24 cellular contexts compared by ENCODE assay signal in genomic region chr17:17573912-17574311, GRCh38.
"Had no signal": no experiment of that assay in that cellular context is flagged by ENCODE, and none has a peak within 500 bp of the region (broad histone marks: within the 10 kb centered on the region; RNA-seq: fewer than 3 reads in every experiment).

No MANE protein-coding gene starts in this region.

- H3K9me3 ChIP-seq: breast epithelium, left lung, right lobe of liver, stomach had no signal

- H3K4me3 ChIP-seq: breast epithelium, left lung, right lobe of liver, stomach had no signal

- H2AFZ ChIP-seq: parathyroid adenoma had no signal

- H3K27ac ChIP-seq: left lung, parathyroid adenoma, right lobe of liver, stomach had no signal

- H3K27me3 ChIP-seq: breast epithelium, left lung, right lobe of liver, stomach had no signal

- H3K4me1 ChIP-seq: breast epithelium, left lung, parathyroid adenoma had no signal

- DNase-seq: activated CD4-positive, alpha-beta T cell treated with anti-CD3 and anti-CD28 coated beads for 1 hour; activated CD4-positive, alpha-beta T cell treated with anti-CD3 and anti-CD28 coated beads, Interleukin-2, amount 50 U/mL, for 1 hour; activated CD8-positive, alpha-beta memory T cell treated with anti-CD3 and anti-CD28 coated beads for 24 hours; activated CD8-positive, alpha-beta memory T cell treated with anti-CD3 and anti-CD28 coated beads, Interleukin-2, amount 50 U/mL, for 4 hours; activated T-cell treated with anti-CD3 and anti-CD28 coated beads, Interleukin-2, amount 50 U/mL, for 24 hours; effector memory CD4-positive, alpha-beta T cell; foreskin melanocyte; kidney glomerular epithelial cell; left lung; midbrain; nucleus accumbens; right lobe of liver; small intestine; stimulated activated CD4-positive, alpha-beta T cell treated with anti-CD3 and anti-CD28 coated beads, Interleukin-2, amount 100 ng/mL, for 24 hours; stomach; T-cell; trophoblast cell; WERI-Rb-1 had no signal

- H3K9ac ChIP-seq: parathyroid adenoma had no signal

- H3K36me3 ChIP-seq: breast epithelium had no signal

- ATAC-seq: activated T-helper 17 cell treated with anti-CD3 and anti-CD28 coated beads, Interleukin-2, amount 50 U/mL, for 72 hours; esophagus mucosa; left lung; natural killer cell treated with Interleukin-12 subunit alpha and Interleukin-12 subunit beta and Interleukin-15 and Interleukin-18, amount 100 ng/mL, for 72 hours; right lobe of liver; stimulated activated effector memory CD8-positive, alpha-beta T cell treated with anti-CD3 and anti-CD28 coated beads, Interleukin-12 subunit alpha, Interleukin-12 subunit beta, amount 100 ng/mL, for 72 hours; T-cell had no signal
